ENCODE assay signal across 29 cellular contexts in the genomic region with DNA sequence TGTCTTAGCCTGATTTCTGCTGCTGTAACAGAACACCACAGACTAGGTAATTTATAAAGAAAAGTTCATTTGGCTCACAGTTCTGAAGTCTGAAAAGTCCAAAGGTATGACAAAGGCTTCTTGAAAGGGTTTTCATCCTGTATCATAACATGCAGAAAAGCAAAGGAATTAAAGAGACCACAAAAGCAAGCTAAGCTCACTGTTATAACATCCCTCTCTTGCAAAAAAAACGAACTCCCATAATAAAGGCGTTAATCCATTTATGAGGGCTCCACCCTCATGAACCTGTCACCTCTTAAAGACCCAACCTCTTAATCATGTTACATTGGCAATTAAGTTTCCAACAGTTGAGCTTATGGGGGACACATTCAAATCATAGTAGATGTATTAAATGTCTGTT.
DNase-seq lines count a peak whose midpoint lies in the region.
"Had no signal": no experiment of that assay in that cellular context is flagged by ENCODE, and none has a peak within 500 bp of the region (broad histone marks: within the 10 kb centered on the region; RNA-seq: fewer than 3 reads in every experiment).

No MANE protein-coding gene starts in this region.

- no peaks in the 10 kb centered on the region for H3K36me3 ChIP-seq in HAP-1 (replicated peaks)
- H3K36me3 ChIP-seq: BE2C; BLaER1; BLaER1 treated with 17β-estradiol and CSF1 and Interleukin-3, amounts not matched to agents 10 nM and 100 nM had no signal

- peaks cover 11% of the 10 kb centered on the region for H3K4me1 ChIP-seq in HAP-1
- H3K4me1 ChIP-seq: A549, BE2C, BLaER1, Caco-2 had no signal

- peak; percentile 31 to 95 for DNase-seq in HAP-1 (ENCODE audit: low spot score in 2 of 2)
- DNase-seq in NCI-H82 (lab: John Stamatoyannopoulos, UW), result peak; percentile 73
- DNase-seq in NCI-H82 treated with DMSO at 0.1 percent for 48 hours (lab: John Stamatoyannopoulos, UW; ENCODE audit: unreplicated experiment), result peak; percentile 47
- DNase-seq in NCI-H2196 (lab: John Stamatoyannopoulos, UW; ENCODE audit: unreplicated experiment), result no peak
- DNase-seq in HK-2 (ENCODE audit: unreplicated experiment), result no peak
- no peak for DNase-seq in foreskin melanocyte
- DNase-seq: 8988T; ACHN; AML-193; BE2C; C1 segment of cervical spinal cord; Caco-2; Calu3; CD4-positive, alpha-beta memory T cell; CD4-positive, alpha-beta T cell; CD4-positive, CD25-positive, alpha-beta regulatory T cell; CD8-positive, alpha-beta memory T cell; CD8-positive, alpha-beta T cell; COR-L47; DMS 273 treated with DMSO at 0.1 percent for 48 hours; DMS153; DMS53; DMS79; DMS79 treated with DMSO at 0.1 percent for 48 hours; DND-41; EL had no signal

- in situ Hi-C loops in HAP-1 (cut with MboI; ENCODE audit: low sequenced_read_pairs), result no loop called here

- H3K4me3 ChIP-seq in HAP-1, result no peak overlapping the region
- H3K4me3 ChIP-seq: A549; BLaER1; BLaER1 treated with 17β-estradiol and CSF1 and Interleukin-3, amounts not matched to agents 10 nM and 100 nM had no signal

- no peaks in the 10 kb centered on the region for H3K27me3 ChIP-seq in HAP-1 (ENCODE audit: low read depth)
- H3K27me3 ChIP-seq: BLaER1; BLaER1 treated with 17β-estradiol and CSF1 and Interleukin-3, amounts not matched to agents 10 nM and 100 nM had no signal

- H3K9me3 ChIP-seq in HAP-1, result no peaks in the 10 kb centered on the region
- H3K9me3 ChIP-seq: A549; BE2C; BLaER1; BLaER1 treated with 17β-estradiol and CSF1 and Interleukin-3, amounts not matched to agents 10 nM and 100 nM; Caco-2 had no signal

Comparison
In these comparisons a context has a peak if more than half of its experiments do, and no peak if none do; other contexts are left out.
1. DNase-seq: peak in HAP-1 (2 of 2), NCI-H82 (single experiment) and NCI-H82 treated with DMSO at 0.1 percent for 48 hours (single experiment); none in NCI-H2196 (single experiment), HK-2 (single experiment) and foreskin melanocyte (single experiment).